Comparison of ENCODE assay signal across 8 cellular contexts in genomic region chr12:120760349-120761245, GRCh38. TPM values are rescaled to one million over a fixed set of nuclear protein-coding genes. Genes with fewer than 3 reads are reported as not detected.
DNase-seq lines count a peak whose midpoint lies in the region; ATAC-seq and TF ChIP-seq lines count a peak whose summit lies in the region.

No MANE protein-coding gene starts in this region.

- no peak overlapping the region for H2BK15ac ChIP-seq in H9 (ENCODE audit: low read depth, low read length)

- H3K4me3 Mint-ChIP-seq in H9 (peak overlapping the region in 1 of 2 experiments; percentile 19; a peak in 1 of 5 replicates), endothelial cell (ENCODE audit: unreplicated experiment) (peak overlapping the region; percentile 18)

- H3K4me3 ChIP-seq in osteoblast (ENCODE audit: insufficient read depth, low read length): no peak overlapping the region

- peaks cover 3 to 48% (median 11%) of the 10 kb centered on the region in 3 experiments; a peak in 6 of 7 replicates for H3K36me3 Mint-ChIP-seq in H9 (ENCODE audit: insufficient read depth in 1 of 3, low read depth in 3 of 3)
- H3K36me3 Mint-ChIP-seq in endothelial cell (ENCODE audit: low read depth, unreplicated experiment): peaks cover 33% of the 10 kb centered on the region

- TF ChIP-seq CTCF in H9 (conservative IDR thresholded peaks at IDR 0.05) (no peak), endothelial cell (IDR thresholded peaks at IDR 0.05; ENCODE audit: unreplicated experiment) (no peak), osteoblast (IDR thresholded peaks at IDR 0.05; ENCODE audit: extremely low read depth, low read depth, low read length) (no peak)

- H3K9ac ChIP-seq in H9 (ENCODE audit: extremely low read depth, insufficient read length, low read length): no peak overlapping the region

- no peak overlapping the region for H3K56ac ChIP-seq in H9 (ENCODE audit: insufficient read length, low read depth, low read length)

- no peaks in the 10 kb centered on the region for H3K23me2 ChIP-seq in H9 (ENCODE audit: insufficient read length, low read depth, low read length, poor library complexity, severe bottlenecking)

- no peak overlapping the region for H4K5ac ChIP-seq in H9 (ENCODE audit: insufficient read length, low read depth, low read length)

- no peaks in the 10 kb centered on the region for H4K20me1 ChIP-seq in H9 (ENCODE audit: control insufficient read depth, insufficient read depth, insufficient read length)
- no peaks in the 10 kb centered on the region for H4K20me1 ChIP-seq in osteoblast (ENCODE audit: insufficient read depth, low read length)

- no peak overlapping the region for H2BK5ac ChIP-seq in H9 (ENCODE audit: insufficient read length, low read length)

- H3K27ac ChIP-seq in H9 (ENCODE audit: insufficient read length, low read depth, low read length) (no peak overlapping the region), osteoblast (ENCODE audit: low read depth, low read length) (no peak overlapping the region)

- ATAC-seq in HG02885 (IDR thresholded peaks at IDR 0.05; ENCODE audit: poor library complexity, unreplicated experiment): no peak
- ATAC-seq in GM18873 (IDR thresholded peaks at IDR 0.05; ENCODE audit: low FRiP score, unreplicated experiment): no peak

- no peak overlapping the region for H3T11ph ChIP-seq in H9 (ENCODE audit: low read length)

- WGBS in H9 (ENCODE audit: extremely low coverage, insufficient read length, low lambda C conversion rate): no CpG with 5 or more reads among the region's 20 CpGs

- H3K27me3 Mint-ChIP-seq in H9 (ENCODE audit: low read depth) (no peaks in the 10 kb centered on the region), endothelial cell (ENCODE audit: unreplicated experiment) (no peaks in the 10 kb centered on the region)

- no peaks in the 10 kb centered on the region for H3K27me3 ChIP-seq in H9 (ENCODE audit: insufficient read depth, low read length)
- no peaks in the 10 kb centered on the region for H3K27me3 ChIP-seq in osteoblast (ENCODE audit: insufficient read depth, low read length)

- H3K36me3 ChIP-seq in osteoblast (ENCODE audit: insufficient read depth, low read length): peaks cover 24% of the 10 kb centered on the region

- H3K14ac ChIP-seq in H9 (ENCODE audit: insufficient read depth, low read length): no peak overlapping the region

- no peaks in the 10 kb centered on the region for H3K79me1 ChIP-seq in H9 (ENCODE audit: insufficient read depth, low read depth, low read length, poor library complexity, severe bottlenecking)

- DNase-seq in H9 (no peak), T-helper 1 cell (peak in 3 of 5 donors; percentile 15 to 74 (median 19)), endothelial cell (ENCODE audit: low spot score) (no peak), osteoblast (ENCODE audit: insufficient read length, low spot score, missing footprints) (peak; percentile 42), GF-D8 (lab: John Stamatoyannopoulos, UW) (no peak), HCEC 1CT (no peak)

- no peak overlapping the region for H3K4me2 ChIP-seq in H9 (ENCODE audit: insufficient read depth, insufficient read length, low read length)
- no peak overlapping the region for H3K4me2 ChIP-seq in osteoblast (ENCODE audit: insufficient read depth, low read length)

- no peak overlapping the region for H2BK20ac ChIP-seq in H9 (ENCODE audit: low read depth, low read length, poor library complexity, severe bottlenecking)

- H3K23ac ChIP-seq in H9 (ENCODE audit: insufficient read length, low read depth, low read length): no peak overlapping the region

- H3K4me1 ChIP-seq in H9 (ENCODE audit: insufficient read depth, low read length) (peaks cover 2% of the 10 kb centered on the region; the same call in 1 of the 2 replicates), osteoblast (ENCODE audit: insufficient read depth, low read length) (no peaks in the 10 kb centered on the region)

- no peak overlapping the region for H2AFZ ChIP-seq in H9 (ENCODE audit: low read length)
- H2AFZ ChIP-seq in osteoblast (ENCODE audit: low read length): no peak overlapping the region

- H3K9me3 ChIP-seq in H9 (ENCODE audit: control insufficient read depth, low read depth, low read length): no peaks in the 10 kb centered on the region
- no peaks in the 10 kb centered on the region for H3K9me3 ChIP-seq in osteoblast (ENCODE audit: low read depth, low read length)

- H2BK120ac ChIP-seq in H9 (ENCODE audit: low read depth, low read length, poor library complexity, severe bottlenecking): no peak overlapping the region

- H4K91ac ChIP-seq in H9 (ENCODE audit: insufficient read length, low read depth, low read length): no peak overlapping the region

- no peak overlapping the region for H2AK5ac ChIP-seq in H9 (ENCODE audit: insufficient read length, low read length)

- H3K18ac ChIP-seq in H9 (ENCODE audit: insufficient read length, low read depth, low read length): no peak overlapping the region

- H3K79me2 ChIP-seq in H9 (ENCODE audit: insufficient read depth, low read length) (no peaks in the 10 kb centered on the region), osteoblast (ENCODE audit: insufficient read depth, low read length) (no peaks in the 10 kb centered on the region)

- no peak overlapping the region for H2BK12ac ChIP-seq in H9 (ENCODE audit: insufficient read length, low read depth, low read length)

- H3K4ac ChIP-seq in H9 (ENCODE audit: low read depth, low read length): no peak overlapping the region

- no peaks in the 10 kb centered on the region for H3K9me3 Mint-ChIP-seq in H9
- no peaks in the 10 kb centered on the region for H3K9me3 Mint-ChIP-seq in endothelial cell (ENCODE audit: unreplicated experiment)

- peaks cover 19 to 20% of the 10 kb centered on the region in 2 experiments for H3K4me1 Mint-ChIP-seq in H9
- H3K4me1 Mint-ChIP-seq in endothelial cell (ENCODE audit: unreplicated experiment): peaks cover 17% of the 10 kb centered on the region

- H4K8ac ChIP-seq in H9 (replicated peaks; ENCODE audit: insufficient read length, low read depth, low read length): no peak overlapping the region

- peak overlapping the region in 2 of 3 experiments; percentile 35 to 61; a peak in 1 of 7 replicates for H3K27ac Mint-ChIP-seq in H9
- H3K27ac Mint-ChIP-seq in endothelial cell (ENCODE audit: unreplicated experiment): no peak overlapping the region

RNA-seq across cellular contexts. Expression of gene ACADS, which starts 35.0 kb away (rescaled TPM):
- total RNA-seq in H9 (2021): 8.3 and 9.5 TPM in 2 replicates
- total RNA-seq in endothelial cell (ENCODE audit: unreplicated experiment): 5.6 TPM
- total RNA-seq in osteoblast: 10.5 and 12.7 TPM in 2 replicates

RNA-seq across cellular contexts. Expression of gene UNC119B, which starts 50.3 kb away (rescaled TPM):
- total RNA-seq in H9 (2021) (51.5 and 53.5 TPM in 2 replicates), endothelial cell (ENCODE audit: unreplicated experiment) (35.0 TPM), osteoblast (23.2 and 24.5 TPM in 2 replicates)

Comparison
In these comparisons a context has a peak if more than half of its experiments do, and no peak if none do; other contexts are left out.
1. DNase-seq: peak in T-helper 1 cell (3 of 5) and osteoblast (single experiment); none in H9 (single experiment), endothelial cell (single experiment), GF-D8 (single experiment) and HCEC 1CT (single experiment).